ENCODE assay signal across 7 cellular contexts in genomic region chr11:46119352-46120216, GRCh38. TPM values are rescaled to one million over a fixed set of nuclear protein-coding genes. Genes with fewer than 3 reads are reported as not detected.
A peak's percentile ranks its signal among the peaks of the same experiment; 100 is the strongest.
DNase-seq lines count a peak whose midpoint lies in the region; ATAC-seq, FAIRE-seq and TF ChIP-seq lines count a peak whose summit lies in the region.

No MANE protein-coding gene starts in this region.

- ATAC-seq in left cardiac atrium (peak; percentile 9 to 14), aorta (ENCODE audit: low FRiP score) (peak; percentile 53)

- H3K4me1 ChIP-seq in adipocyte (ENCODE audit: control insufficient read depth, insufficient read depth, low read length) (peaks cover 39% of the 10 kb centered on the region), prostate gland (replicated peaks) (no peaks in the 10 kb centered on the region), aorta (ENCODE audit: control insufficient read depth in 1 of 2, insufficient read depth in 2 of 2, low read length in 2 of 2) (peaks cover 0 to 5% of the 10 kb centered on the region in 2 donors)

- no peaks in the 10 kb centered on the region for H3K27me3 ChIP-seq in adipocyte (replicated peaks; ENCODE audit: control insufficient read depth, insufficient read depth, low read length)
- no peaks in the 10 kb centered on the region for H3K27me3 ChIP-seq in prostate gland (replicated peaks; ENCODE audit: insufficient read depth)
- H3K27me3 ChIP-seq in aorta (ENCODE audit: control insufficient read depth in 1 of 2, insufficient read depth in 2 of 2, low read length in 1 of 2) = no peaks in the 10 kb centered on the region

- H3K27ac ChIP-seq in prostate gland = peak overlapping the region; percentile 96
- H3K27ac ChIP-seq in aorta (ENCODE audit: low read depth in 1 of 2, low read length in 2 of 2) = peak overlapping the region; percentile 78 to 83

- TF ChIP-seq CTCF in prostate gland (IDR thresholded peaks at IDR 0.05) = no peak

- H3K9me3 ChIP-seq in adipocyte (ENCODE audit: control insufficient read depth, low read length) = no peaks in the 10 kb centered on the region
- H3K9me3 ChIP-seq in prostate gland = no peaks in the 10 kb centered on the region
- H3K9me3 ChIP-seq in aorta (ENCODE audit: control insufficient read depth, low read length) = no peaks in the 10 kb centered on the region

- peak overlapping the region; percentile 93 for H3K9ac ChIP-seq in adipocyte (ENCODE audit: low read length)

- WGBS in prostate gland = 1% methylated on average over 56 of the region's 56 CpGs
- WGBS in aorta, 2 donors = 0 to 1% methylated on average over 28 to 56 of the region's 56 CpGs

- DNase-seq in GM18507 (ENCODE audit: extremely low spot score, insufficient read length, low read depth) (no peak), HuH-7 (ENCODE audit: low spot score) (peak; percentile 33), SK-N-DZ (ENCODE audit: low spot score) (peak; percentile 52), adipocyte (ENCODE audit: low read depth) (peak; percentile 84), left cardiac atrium (peak; percentile 55), prostate gland (ENCODE audit: low spot score) (peak; percentile 35), aorta (peak; percentile 66 to 80)

- no peak for TF ChIP-seq POLR2A in prostate gland (IDR thresholded peaks at IDR 0.05)

- peak; percentile 77 for FAIRE-seq in GM18507 (lab: Jason Lieb, UNC)

- H3K36me3 ChIP-seq in adipocyte (ENCODE audit: control insufficient read depth, insufficient read depth, low read length, severe bottlenecking) (no peaks in the 10 kb centered on the region), prostate gland (no peaks in the 10 kb centered on the region), aorta (ENCODE audit: control insufficient read depth in 1 of 2, insufficient read depth in 2 of 2, low read length in 1 of 2) (no peaks in the 10 kb centered on the region)

- H3K4me3 ChIP-seq in adipocyte (ENCODE audit: low read length) (peak overlapping the region; percentile 99), prostate gland (peak overlapping the region; percentile 68 to 88), aorta (ENCODE audit: low read length in 2 of 2) (peak overlapping the region; percentile 96 to 100)

- intact Hi-C loops in left cardiac atrium (cut with DNase I) (loop anchor here in 1 of 2 donors (5.0 to 10.0 kb wide), 3 partner anchors 65 to 215 kb away; no protein-coding TSS in a partner anchor), prostate gland (cut with DNase I) (loop anchor here (10.0 kb wide), 1 partner anchor 215 kb away; no protein-coding TSS in a partner anchor), aorta (cut with DNase I) (loop anchor here in 1 of 2 donors (5.0 to 10.0 kb wide), 3 partner anchors 65 to 593 kb away; no protein-coding TSS in a partner anchor)

RNA-seq across cellular contexts. Expression of gene PHF21A, which starts 1.7 kb away (rescaled TPM):
- 21.3 and 23.1 TPM in 2 replicates for polyA plus RNA-seq in SK-N-DZ (2014; cell fraction: cytosol; rRNA removed)
- 39.8 and 51.8 TPM in 2 replicates for polyA plus RNA-seq in SK-N-DZ (2014; cell fraction: nucleus; rRNA removed)
- 10 to 100 TPM; 39.7 to 40.4 TPM for total RNA-seq in left cardiac atrium
- 10 to 100 TPM; 24.7 to 48.0 TPM for total RNA-seq in prostate gland
- total RNA-seq in aorta = 10 to 100 TPM; 67.4 to 84.0 TPM
- 10 to 100 TPM; 12.0 to 30.4 TPM for polyA plus RNA-seq in aorta
